20 cellular contexts compared by ENCODE assay signal in the genomic region with DNA sequence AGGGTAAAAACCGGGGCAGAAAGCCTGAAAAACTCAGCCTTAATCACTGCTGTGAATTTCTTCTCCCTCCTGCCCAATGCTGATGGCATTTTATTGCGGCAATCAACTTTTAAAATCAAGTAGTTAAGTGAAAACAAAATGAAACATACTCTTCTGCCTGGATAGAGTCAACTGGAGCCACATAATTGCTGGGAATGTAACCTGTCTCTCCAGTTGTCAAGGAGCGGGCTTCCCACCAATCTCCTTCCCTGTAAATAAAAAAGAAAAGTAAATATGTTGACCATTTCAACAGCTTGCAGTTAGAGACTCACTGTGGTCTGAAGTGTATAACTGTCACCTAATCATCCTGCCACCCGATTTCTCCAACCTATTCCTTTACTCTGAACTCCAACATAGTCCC.
DNase-seq lines count a peak whose midpoint lies in the region; ATAC-seq and TF ChIP-seq lines count a peak whose summit lies in the region.
"Had no signal": no experiment of that assay in that cellular context is flagged by ENCODE, and none has a peak within 500 bp of the region (broad histone marks: within the 10 kb centered on the region; RNA-seq: fewer than 3 reads in every experiment).

No MANE protein-coding gene starts in this region.

- H2AK5ac ChIP-seq in neuronal stem cell (ENCODE audit: low read depth, low read length), result no peak overlapping the region

- DNase-seq in MCF 10A (ENCODE audit: unreplicated experiment) (no peak), breast epithelium (ENCODE audit: low spot score in 2 of 2) (no peak), mucosa of descending colon (no peak), transverse colon (no peak), NCI-H524 (lab: John Stamatoyannopoulos, UW) (no peak), neuronal stem cell (ENCODE audit: low spot score) (no peak)
- DNase-seq: activated CD4-positive, alpha-beta T cell treated with anti-CD3 and anti-CD28 coated beads for 1 hour; DMS 273 treated with DMSO at 0.1 percent for 48 hours; EL; midbrain; NCI-H2081 treated with DMSO at 0.1 percent for 48 hours; NCI-H446; right lobe of liver; stimulated activated CD4-positive, alpha-beta T cell treated with anti-CD3 and anti-CD28 coated beads, Interleukin-4, amount 100 ng/mL, for 1 hour had no signal

- peaks cover 7% of the 10 kb centered on the region for H3K4me1 Mint-ChIP-seq in MCF 10A (ENCODE audit: insufficient read depth, unreplicated experiment)
- H3K4me1 Mint-ChIP-seq in activated naive CD8-positive, alpha-beta T cell (ENCODE audit: low read depth), result peaks cover 43% of the 10 kb centered on the region

- no peak overlapping the region for H3K23ac ChIP-seq in neuronal stem cell (ENCODE audit: low read depth, low read length, poor library complexity)

- H3K9ac ChIP-seq in neuronal stem cell (ENCODE audit: low read depth, low read length, poor library complexity), result no peak overlapping the region

- H3K27ac ChIP-seq in breast epithelium (no peak overlapping the region), transverse colon (peak overlapping the region in 3 of 4 donors; percentile 5 to 55 (median 31)), neuronal stem cell (replicated peaks; ENCODE audit: low read length) (no peak overlapping the region)
- H3K27ac ChIP-seq: epithelial cell of prostate, right lobe of liver, SJSA1 had no signal

- 50 to 78% methylated on average over 3 to 4 of the region's 4 CpGs for WGBS in transverse colon (ENCODE audit: low coverage in 1 of 2), 2 donors
- WGBS in neuronal stem cell (ENCODE audit: extremely low coverage in 2 of 2, insufficient read length in 2 of 2, insufficient replicate concordance in 1 of 2), 2 donors, result no CpG with 5 or more reads among the region's 4 CpGs

- no peaks in the 10 kb centered on the region for H3K9me3 Mint-ChIP-seq in MCF 10A (ENCODE audit: unreplicated experiment)
- no peaks in the 10 kb centered on the region for H3K9me3 Mint-ChIP-seq in activated naive CD8-positive, alpha-beta T cell (ENCODE audit: low read depth)
- H3K9me3 Mint-ChIP-seq: CD14-positive monocyte had no signal

- H3K27ac Mint-ChIP-seq in MCF 10A (ENCODE audit: low read depth, unreplicated experiment), result peak overlapping the region; percentile 27
- peak overlapping the region; percentile 70 for H3K27ac Mint-ChIP-seq in activated naive CD8-positive, alpha-beta T cell

- no TSS peak for BruUV-seq in MCF 10A (replicated peaks; lab: Mats Ljungman, UMichigan)

- H3K4me3 ChIP-seq in breast epithelium (no peak overlapping the region), mucosa of descending colon (no peak overlapping the region), transverse colon (no peak overlapping the region), neuronal stem cell (ENCODE audit: low read length in 2 of 2) (no peak overlapping the region)
- H3K4me3 ChIP-seq: right lobe of liver, SJSA1 had no signal

- no peak overlapping the region for H2BK5ac ChIP-seq in neuronal stem cell (ENCODE audit: low read length)

- in situ Hi-C loops in transverse colon (cut with MboI; ENCODE audit: low pct_ligation_motif_present in 1 of 4, low pct_unique_long_range_greater_than_20kb in 1 of 4, low sequenced_read_pairs in 3 of 4), result loop anchor here (5.0 to 10.0 kb wide), 4 partner anchors 287 to 447 kb away; no protein-coding TSS in a partner anchor

- H4K8ac ChIP-seq in neuronal stem cell (ENCODE audit: low read depth, low read length), result no peak overlapping the region

- no peak overlapping the region for H3K14ac ChIP-seq in neuronal stem cell (ENCODE audit: low read length)

- no peaks in the 10 kb centered on the region for H3K36me3 ChIP-seq in breast epithelium
- H3K36me3 ChIP-seq in mucosa of descending colon (ENCODE audit: low read depth), result no peaks in the 10 kb centered on the region
- H3K36me3 ChIP-seq in transverse colon, result no peaks in the 10 kb centered on the region
- H3K36me3 ChIP-seq in neuronal stem cell (replicated peaks in 1 of 2; ENCODE audit: control insufficient read depth in 2 of 2, insufficient read depth in 2 of 2, low read length in 2 of 2), result peaks cover 2 to 96% of the 10 kb centered on the region in 2 donors
- H3K36me3 ChIP-seq: right lobe of liver had no signal

- H3K27me3 Mint-ChIP-seq in MCF 10A (ENCODE audit: insufficient read depth, unreplicated experiment), result no peaks in the 10 kb centered on the region
- H3K27me3 Mint-ChIP-seq in activated naive CD8-positive, alpha-beta T cell, result no peaks in the 10 kb centered on the region

- no peak overlapping the region for H2BK12ac ChIP-seq in neuronal stem cell (ENCODE audit: low read length)

- CTCF ChIA-PET in MCF 10A (lab: Yijun Ruan, JAX), result interaction anchor here (0.5 to 7.2 kb wide), 7 partner anchors 33 to 583 kb away, joined by 3 to 136 read pairs (median 14); no protein-coding TSS in a partner anchor

- no peak overlapping the region for H2BK15ac ChIP-seq in neuronal stem cell (ENCODE audit: low read length)

- no peak overlapping the region for H3K4me3 Mint-ChIP-seq in MCF 10A (ENCODE audit: unreplicated experiment)
- no peak overlapping the region for H3K4me3 Mint-ChIP-seq in activated naive CD8-positive, alpha-beta T cell
- H3K4me3 Mint-ChIP-seq: CD14-positive monocyte had no signal

- H2BK120ac ChIP-seq in neuronal stem cell (ENCODE audit: low read depth, low read length), result no peak overlapping the region

- no peak for TF ChIP-seq EP300 in transverse colon (IDR thresholded peaks at IDR 0.05; ENCODE audit: low read depth)

- H3K79me1 ChIP-seq in neuronal stem cell (ENCODE audit: low read depth, low read length), result no peaks in the 10 kb centered on the region

- H3K27me3 ChIP-seq in breast epithelium, result no peaks in the 10 kb centered on the region
- no peaks in the 10 kb centered on the region for H3K27me3 ChIP-seq in transverse colon
- H3K27me3 ChIP-seq in neuronal stem cell (ENCODE audit: control insufficient read depth in 3 of 3, insufficient read depth in 3 of 3, low read depth in 1 of 3, low read length in 3 of 3), result no peaks in the 10 kb centered on the region
- H3K27me3 ChIP-seq: right lobe of liver, SJSA1 had no signal

- H3K4me1 ChIP-seq in breast epithelium (peaks cover 0 to 2% of the 10 kb centered on the region in 2 donors), mucosa of descending colon (ENCODE audit: low read depth) (peaks cover 25% of the 10 kb centered on the region), transverse colon (peaks cover 17 to 45% (median 36%) of the 10 kb centered on the region in 4 donors), neuronal stem cell (ENCODE audit: control insufficient read depth in 2 of 2, insufficient read depth in 1 of 2, low read depth in 1 of 2, low read length in 2 of 2) (peaks cover 10 to 16% of the 10 kb centered on the region in 2 donors)

- no peak for TF ChIP-seq CTCF in MCF 10A (IDR thresholded peaks at IDR 0.05; ENCODE audit: unreplicated experiment)
- TF ChIP-seq CTCF in breast epithelium (IDR thresholded peaks at IDR 0.05), result no peak
- TF ChIP-seq CTCF in mucosa of descending colon (IDR thresholded peaks at IDR 0.05), result no peak
- no peak for TF ChIP-seq CTCF in transverse colon (IDR thresholded peaks at IDR 0.05)

- H3K4me2 ChIP-seq in neuronal stem cell (ENCODE audit: insufficient read depth, low read length, poor library complexity, severe bottlenecking), result no peak overlapping the region

- intact Hi-C loops in MCF 10A (cut with micrococcal nuclease) (no loop called here), breast epithelium (cut with DNase I; ENCODE audit: low total_unique reads) (no loop called here), mucosa of descending colon (cut with DNase I, micrococcal nuclease) (loop anchor here in 1 of 2 donors (2.0 kb wide), 1 partner anchor 335 kb away; no protein-coding TSS in a partner anchor), transverse colon (cut with DNase I; ENCODE audit: low total_unique reads) (loop anchor here (5.0 to 10.0 kb wide), 2 partner anchors 335 to 457 kb away; no protein-coding TSS in a partner anchor)

- H3K4ac ChIP-seq in neuronal stem cell (ENCODE audit: low read length), result no peak overlapping the region

- H3K18ac ChIP-seq in neuronal stem cell (ENCODE audit: low read length), result no peak overlapping the region

- H3K36me3 Mint-ChIP-seq in MCF 10A (ENCODE audit: insufficient read depth, unreplicated experiment), result peaks cover 11% of the 10 kb centered on the region
- peaks cover 17% of the 10 kb centered on the region for H3K36me3 Mint-ChIP-seq in activated naive CD8-positive, alpha-beta T cell

- H4K91ac ChIP-seq in neuronal stem cell (ENCODE audit: low read depth, low read length, poor library complexity), result no peak overlapping the region

- TF ChIP-seq POLR2A in breast epithelium (IDR thresholded peaks at IDR 0.05), result no peak
- no peak for TF ChIP-seq POLR2A in transverse colon (IDR thresholded peaks at IDR 0.05)

- no peak overlapping the region for H2AFZ ChIP-seq in neuronal stem cell (ENCODE audit: low read length)

- POLR2A ChIA-PET in MCF 10A (lab: Yijun Ruan, JAX), result no interaction called here

- no peaks in the 10 kb centered on the region for H3K9me3 ChIP-seq in breast epithelium
- H3K9me3 ChIP-seq in mucosa of descending colon, result no peaks in the 10 kb centered on the region
- no peaks in the 10 kb centered on the region for H3K9me3 ChIP-seq in transverse colon
- no peaks in the 10 kb centered on the region for H3K9me3 ChIP-seq in neuronal stem cell (replicated peaks in 1 of 2; ENCODE audit: control insufficient read depth in 2 of 2, insufficient read depth in 1 of 2, low read depth in 1 of 2, low read length in 2 of 2)
- H3K9me3 ChIP-seq: right lobe of liver, SJSA1 had no signal

- ATAC-seq in mucosa of descending colon, result peak; percentile 53
- ATAC-seq in HG02642 (IDR thresholded peaks at IDR 0.05; ENCODE audit: poor library complexity, unreplicated experiment), result no peak
- ATAC-seq: HCT116, right lobe of liver had no signal

Comparison
In these comparisons a context has a peak if more than half of its experiments do, and no peak if none do; other contexts are left out.
1. H3K27ac ChIP-seq: peak in transverse colon (3 of 4); none in breast epithelium (0 of 2) and neuronal stem cell (single experiment).